In the genomic region with DNA sequence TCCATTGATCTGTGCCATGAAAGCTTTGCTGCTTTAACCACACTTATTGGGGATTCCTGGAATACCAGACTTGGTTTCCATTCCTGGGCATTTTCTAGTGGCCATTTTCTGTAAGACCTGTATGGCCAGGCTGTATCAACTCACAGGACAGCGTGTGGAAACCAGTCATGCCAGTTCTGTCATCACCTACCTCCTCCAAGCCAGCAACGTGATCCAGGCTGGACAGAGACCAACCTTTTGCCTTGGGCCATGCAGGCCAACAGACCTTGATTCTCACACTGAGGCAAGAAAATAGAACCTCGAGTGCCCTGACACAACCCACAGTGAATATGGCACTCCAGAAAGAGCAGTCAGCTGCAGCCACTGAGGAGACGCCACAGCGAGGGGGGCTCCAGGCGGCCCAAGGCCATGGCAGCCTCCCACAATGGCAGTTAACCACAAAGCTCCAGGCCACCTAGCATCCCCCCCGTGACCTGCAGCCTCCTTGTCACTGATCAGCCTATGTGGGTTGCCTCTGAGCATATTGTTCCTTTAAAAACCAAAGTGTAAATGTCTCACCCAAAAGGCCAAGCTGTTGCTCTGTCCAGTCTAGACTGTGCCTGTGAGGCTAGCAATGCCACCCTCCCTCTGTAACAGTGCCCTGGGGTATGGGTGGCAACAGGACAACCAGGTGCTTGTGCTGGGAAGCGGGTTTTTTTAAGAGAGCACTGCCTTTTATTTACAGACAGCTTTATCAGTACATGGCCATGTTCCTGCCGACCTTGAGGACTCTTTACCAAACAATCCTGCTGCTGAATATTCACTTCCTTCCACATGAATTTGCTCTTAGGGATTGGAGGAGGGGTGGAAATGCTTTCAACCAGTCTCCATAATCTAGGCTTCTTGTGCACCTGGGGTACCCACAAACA, we compare ENCODE assay signal across 9 cellular contexts.
A peak's percentile ranks its signal among the peaks of the same experiment; 100 is the strongest.
DNase-seq lines count a peak whose midpoint lies in the region; ATAC-seq and TF ChIP-seq lines count a peak whose summit lies in the region.
"Had no signal": no experiment of that assay in that cellular context is flagged by ENCODE, and none has a peak within 500 bp of the region (broad histone marks: within the 10 kb centered on the region; RNA-seq: fewer than 3 reads in every experiment).

No MANE protein-coding gene starts in this region.

- peaks cover 60% of the 10 kb centered on the region for H3K36me3 Mint-ChIP-seq in T-cell
- peaks cover 72% of the 10 kb centered on the region for H3K36me3 Mint-ChIP-seq in stimulated activated effector memory CD8-positive, alpha-beta T cell treated with anti-CD3 and anti-CD28 coated beads, Interleukin-12 subunit alpha, Interleukin-12 subunit beta, amount 100 ng/mL, for 72 hours

- ATAC-seq in T-cell (replicated peaks in 1 of 4) (no peak), heart right ventricle (peak; percentile 43 to 85 (median 70)), GM19324 (IDR thresholded peaks at IDR 0.05; ENCODE audit: low FRiP score, unreplicated experiment) (no peak)
- ATAC-seq in stimulated activated effector memory CD8-positive, alpha-beta T cell treated with anti-CD3 and anti-CD28 coated beads, Interleukin-12 subunit alpha, Interleukin-12 subunit beta, amount 100 ng/mL, for 72 hours = no peak

- TF ChIP-seq CTCF in heart right ventricle (IDR thresholded peaks at IDR 0.05) = no peak

- H3K36me3 ChIP-seq in heart right ventricle (peaks cover 0 to 30% (median 0%) of the 10 kb centered on the region in 9 donors), MG63 (no peaks in the 10 kb centered on the region)

- peak overlapping the region; percentile 74 to 89 for H3K27ac Mint-ChIP-seq in T-cell
- H3K27ac Mint-ChIP-seq in stimulated activated effector memory CD8-positive, alpha-beta T cell treated with anti-CD3 and anti-CD28 coated beads, Interleukin-12 subunit alpha, Interleukin-12 subunit beta, amount 100 ng/mL, for 72 hours = peak overlapping the region; percentile 96

- H3K4me3 Mint-ChIP-seq in T-cell = no peak overlapping the region
- peak overlapping the region; percentile 67 for H3K4me3 Mint-ChIP-seq in stimulated activated effector memory CD8-positive, alpha-beta T cell treated with anti-CD3 and anti-CD28 coated beads, Interleukin-12 subunit alpha, Interleukin-12 subunit beta, amount 100 ng/mL, for 72 hours

- DNase-seq in HK-2 (ENCODE audit: unreplicated experiment) = peak; percentile 58
- no peak for DNase-seq in T-cell
- DNase-seq in heart right ventricle = peak in 1 of 2 donors; percentile 54
- no peak for DNase-seq in stimulated activated effector memory CD8-positive, alpha-beta T cell treated with anti-CD3 and anti-CD28 coated beads, Interleukin-12 subunit alpha, Interleukin-12 subunit beta, amount 100 ng/mL, for 72 hours (ENCODE audit: low spot score in 2 of 2)
- DNase-seq in pons (ENCODE audit: low spot score) = no peak
- DNase-seq in MG63 = no peak
- DNase-seq in GM19238 (ENCODE audit: insufficient read length, low spot score) = no peak

- POLR2A ChIA-PET in T-cell (lab: Charles Lee) = no interaction called here

- peaks cover 78 to 90% (median 87%) of the 10 kb centered on the region in 3 donors for H3K4me1 Mint-ChIP-seq in T-cell
- H3K4me1 Mint-ChIP-seq in stimulated activated effector memory CD8-positive, alpha-beta T cell treated with anti-CD3 and anti-CD28 coated beads, Interleukin-12 subunit alpha, Interleukin-12 subunit beta, amount 100 ng/mL, for 72 hours = peaks cover 93% of the 10 kb centered on the region

- H3K27me3 ChIP-seq in heart right ventricle (no peaks in the 10 kb centered on the region), MG63 (no peaks in the 10 kb centered on the region)

- intact Hi-C loops in heart right ventricle (cut with DNase I) = loop anchor here in 3 of 10 donors (5.0 to 10.0 kb wide), 4 partner anchors 41 to 168 kb away; partner anchors contain the start of gene HIF1A (in 1 of the 3)

- peaks cover 0 to 2% (median 0%) of the 10 kb centered on the region in 11 donors for H3K9me3 ChIP-seq in heart right ventricle
- no peaks in the 10 kb centered on the region for H3K9me3 ChIP-seq in MG63

- H3K4me3 ChIP-seq in heart right ventricle = no peak overlapping the region
- no peak overlapping the region for H3K4me3 ChIP-seq in MG63

- no peaks in the 10 kb centered on the region for H3K9me3 Mint-ChIP-seq in T-cell
- H3K9me3 Mint-ChIP-seq in stimulated activated effector memory CD8-positive, alpha-beta T cell treated with anti-CD3 and anti-CD28 coated beads, Interleukin-12 subunit alpha, Interleukin-12 subunit beta, amount 100 ng/mL, for 72 hours = no peaks in the 10 kb centered on the region

- peak overlapping the region; percentile 48 to 92 (median 79) for H3K27ac ChIP-seq in heart right ventricle
- H3K27ac ChIP-seq: KMS-11 had no signal

- CTCF ChIA-PET in T-cell (lab: Charles Lee) = no interaction called here

- no peaks in the 10 kb centered on the region for H3K27me3 Mint-ChIP-seq in T-cell

- 38 to 54% methylated on average over 9 of the region's 9 CpGs for WGBS in heart right ventricle, 2 donors

- H3K4me1 ChIP-seq in heart right ventricle = peaks cover 15 to 72% (median 55%) of the 10 kb centered on the region in 9 donors

Comparison
In these comparisons a context has a peak if more than half of its experiments do, and no peak if none do; other contexts are left out.
1. ATAC-seq: peak in heart right ventricle (8 of 8); none in T-cell (0 of 4), stimulated activated effector memory CD8-positive, alpha-beta T cell treated with anti-CD3 and anti-CD28 coated beads, Interleukin-12 subunit alpha, Interleukin-12 subunit beta, amount 100 ng/mL, for 72 hours (single experiment) and GM19324 (single experiment).